ENCODE assay signal across 25 cellular contexts in the genomic region with DNA sequence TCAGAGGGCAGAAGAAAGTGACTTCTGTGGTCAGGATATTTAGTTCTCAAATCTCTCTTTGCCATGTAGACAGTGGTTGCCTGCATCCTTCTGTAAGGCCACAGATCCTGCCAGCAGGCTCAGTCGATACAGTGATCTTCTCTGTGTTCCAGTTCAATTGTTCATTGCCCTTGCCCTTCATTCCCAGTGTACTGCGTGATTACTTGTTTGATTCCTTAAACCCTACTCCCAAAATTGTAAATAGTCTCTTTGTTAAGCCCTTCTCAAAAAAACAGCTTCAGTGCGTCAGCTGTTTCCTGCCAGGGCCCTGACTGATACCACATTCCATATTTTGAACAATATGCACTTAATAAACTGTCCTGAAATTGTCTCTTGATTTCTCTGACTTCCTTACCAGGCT. TPM values are rescaled to one million over a fixed set of nuclear protein-coding genes. Genes with fewer than 3 reads are reported as not detected.
"Had no signal": no experiment of that assay in that cellular context is flagged by ENCODE, and none has a peak within 500 bp of the region (broad histone marks: within the 10 kb centered on the region; RNA-seq: fewer than 3 reads in every experiment).

No MANE protein-coding gene starts in this region.

- H3K36me3 Mint-ChIP-seq: naive thymus-derived CD4-positive, alpha-beta T cell; stimulated activated memory B cell treated with anti-CD40 and anti-IgM and Interleukin-4, amounts not matched to agents 10 μg/mL and 1 μg/mL and 100 μg/mL, for 72 hours had no signal

- H3K4me1 Mint-ChIP-seq: naive thymus-derived CD4-positive, alpha-beta T cell; stimulated activated memory B cell treated with anti-CD40 and anti-IgM and Interleukin-4, amounts not matched to agents 10 μg/mL and 1 μg/mL and 100 μg/mL, for 72 hours; stimulated activated naive CD8-positive, alpha-beta T cell treated with anti-CD3 and anti-CD28 coated beads, Interleukin-15, amount 100 ng/mL, for 72 hours had no signal

- H3K4me3 Mint-ChIP-seq: effector memory CD8-positive, alpha-beta T cell; naive thymus-derived CD4-positive, alpha-beta T cell; nephron progenitor cell; stimulated activated memory B cell treated with anti-CD40 and anti-IgM and Interleukin-4, amounts not matched to agents 10 μg/mL and 1 μg/mL and 100 μg/mL, for 72 hours; stimulated activated naive CD8-positive, alpha-beta T cell treated with anti-CD3 and anti-CD28 coated beads, Interleukin-15, amount 100 ng/mL, for 72 hours had no signal

- H3K27me3 Mint-ChIP-seq: effector memory CD8-positive, alpha-beta T cell; naive thymus-derived CD4-positive, alpha-beta T cell; stimulated activated memory B cell treated with anti-CD40 and anti-IgM and Interleukin-4, amounts not matched to agents 10 μg/mL and 1 μg/mL and 100 μg/mL, for 72 hours; stimulated activated naive CD8-positive, alpha-beta T cell treated with anti-CD3 and anti-CD28 coated beads, Interleukin-15, amount 100 ng/mL, for 72 hours had no signal

- H3K27ac Mint-ChIP-seq: effector memory CD8-positive, alpha-beta T cell; naive thymus-derived CD4-positive, alpha-beta T cell; nephron progenitor cell; stimulated activated memory B cell treated with anti-CD40 and anti-IgM and Interleukin-4, amounts not matched to agents 10 μg/mL and 1 μg/mL and 100 μg/mL, for 72 hours had no signal

- DNase-seq: effector memory CD8-positive, alpha-beta T cell; esophagus squamous epithelium; foreskin keratinocyte; hippocampal formation; left colon; left ventricle myocardium superior; naive thymus-derived CD4-positive, alpha-beta T cell; nephron progenitor cell; pancreas; right lobe of liver; stimulated activated CD4-positive, alpha-beta T cell treated with anti-CD3 and anti-CD28 coated beads, Interleukin-4, amount 100 ng/mL, for 1 hour; stimulated activated naive CD8-positive, alpha-beta T cell treated with anti-CD3 and anti-CD28 coated beads, Interleukin-15, amount 100 ng/mL, for 72 hours; testis; upper lobe of right lung had no signal

- H3K4me3 ChIP-seq: esophagus squamous epithelium, lung, pancreas, prostate gland, right lobe of liver, testis, tibial nerve, upper lobe of right lung, vagina had no signal

- H3K9me3 Mint-ChIP-seq: naive thymus-derived CD4-positive, alpha-beta T cell; nephron progenitor cell; stimulated activated memory B cell treated with anti-CD40 and anti-IgM and Interleukin-4, amounts not matched to agents 10 μg/mL and 1 μg/mL and 100 μg/mL, for 72 hours; stimulated activated naive CD8-positive, alpha-beta T cell treated with anti-CD3 and anti-CD28 coated beads, Interleukin-15, amount 100 ng/mL, for 72 hours had no signal

RNA-seq across cellular contexts. Expression of gene TYR, which starts 9.3 kb away (rescaled TPM):
- total RNA-seq: epithelial cell of proximal tubule; esophagus squamous epithelium; kidney epithelial cell; left colon; left ventricle myocardium superior; lung; mesenteric fat pad; mononuclear cell; naive thymus-derived CD4-positive, alpha-beta T cell; pancreas; prostate gland; renal cortical epithelial cell; right lobe of liver; subcutaneous adipose tissue; tibial nerve; upper lobe of right lung; vagina had no signal
- polyA plus RNA-seq: lung; naive thymus-derived CD4-positive, alpha-beta T cell; pancreas had no signal
